19 cellular contexts compared by ENCODE assay signal in the genomic region with DNA sequence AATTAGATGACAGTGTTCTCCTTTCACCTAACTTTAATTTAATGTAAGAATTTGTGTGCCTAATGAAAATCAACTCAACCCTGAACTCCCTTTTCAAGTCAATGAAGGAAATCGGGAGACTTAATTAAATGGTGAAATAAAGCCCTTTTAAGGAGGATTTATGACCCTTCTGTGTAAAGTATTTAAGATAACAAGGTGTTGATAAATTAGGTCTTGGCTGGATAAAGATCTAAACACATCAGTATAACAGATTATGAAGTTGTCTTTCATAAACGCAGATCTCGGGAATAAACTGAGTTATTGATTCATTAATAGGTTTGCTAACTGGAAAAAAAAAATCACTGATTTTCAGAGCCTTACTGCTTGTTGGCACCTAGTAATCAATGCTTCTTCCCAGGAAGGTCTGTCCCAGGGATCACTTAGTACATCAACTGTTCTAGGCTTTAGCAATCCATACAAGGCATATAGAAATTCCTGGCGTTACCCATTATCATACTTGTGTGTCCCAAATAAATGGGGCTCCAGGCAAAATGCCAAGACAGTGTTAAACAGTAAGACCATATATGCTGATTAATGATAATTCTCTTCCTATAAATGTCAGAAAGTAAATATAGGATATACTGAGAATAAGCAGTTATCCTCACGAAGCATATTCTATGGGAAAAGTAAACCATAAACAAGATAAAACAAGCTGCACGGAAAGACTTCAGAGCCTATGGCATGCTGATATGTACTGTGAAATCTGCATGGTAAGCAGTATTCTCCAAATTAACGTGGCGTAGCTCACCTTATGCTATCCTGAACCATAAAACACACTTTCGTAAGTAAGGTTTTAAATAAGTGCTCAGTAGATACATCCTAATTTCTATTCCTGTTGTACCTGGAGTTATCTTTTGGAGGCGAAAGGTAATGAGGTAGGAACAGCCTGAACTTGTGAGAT.
"Had no signal": no experiment of that assay in that cellular context is flagged by ENCODE, and none has a peak within 500 bp of the region (broad histone marks: within the 10 kb centered on the region; RNA-seq: fewer than 3 reads in every experiment).

No MANE protein-coding gene starts in this region.

- H3K4me1 ChIP-seq: esophagus muscularis mucosa, foreskin keratinocyte, transverse colon had no signal

- H3K27me3 ChIP-seq: esophagus muscularis mucosa, foreskin keratinocyte, stomach, transverse colon had no signal

- H3K27ac ChIP-seq: dorsolateral prefrontal cortex, epithelial cell of prostate, esophagus muscularis mucosa, foreskin keratinocyte, stomach, thoracic aorta, transverse colon had no signal

- H3K9me3 Mint-ChIP-seq: neural crest cell had no signal

- H3K9me3 ChIP-seq: esophagus muscularis mucosa, stomach, thoracic aorta, transverse colon had no signal

- H3K4me3 Mint-ChIP-seq: neural crest cell had no signal

- H3K36me3 ChIP-seq: esophagus muscularis mucosa, stomach, thoracic aorta had no signal

- DNase-seq: cortex of kidney; dorsolateral prefrontal cortex; effector memory CD4-positive, alpha-beta T cell; foreskin keratinocyte; head of caudate nucleus; hippocampal formation; left colon; mesendoderm; posterior cingulate gyrus; small intestine; stimulated activated CD4-positive, alpha-beta T cell treated with anti-CD3 and anti-CD28 coated beads, Interleukin-12 subunit alpha, Interleukin-12 subunit beta, amount 100 ng/mL, for 4 hours; stomach; substantia nigra; transverse colon had no signal

- ATAC-seq: foreskin keratinocyte; left colon; naive thymus-derived CD4-positive, alpha-beta T cell had no signal

- H3K4me3 ChIP-seq: dorsolateral prefrontal cortex, esophagus muscularis mucosa, stomach, thoracic aorta, transverse colon had no signal
